28 cellular contexts compared by ENCODE assay signal in the genomic region with DNA sequence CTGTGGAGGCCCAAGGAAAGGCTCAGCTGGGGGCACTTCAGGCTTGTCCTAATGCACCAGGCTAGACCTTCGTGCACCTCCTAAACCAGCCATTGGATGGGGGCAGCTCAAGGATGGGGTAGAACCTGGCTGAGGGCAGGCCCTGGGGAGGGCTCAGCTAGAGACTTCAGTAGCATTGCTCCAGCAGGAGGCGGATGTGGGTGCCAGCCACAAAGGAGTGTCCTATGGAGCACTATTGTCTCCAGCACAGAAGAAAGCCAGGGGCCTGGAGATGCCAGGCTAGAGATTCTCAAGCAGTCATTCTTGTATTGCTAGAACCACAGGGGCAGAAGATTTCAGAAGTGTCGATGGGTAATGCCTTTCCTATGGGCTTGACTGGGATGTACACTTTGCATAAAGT.
"Had no signal": no experiment of that assay in that cellular context is flagged by ENCODE, and none has a peak within 500 bp of the region (broad histone marks: within the 10 kb centered on the region; RNA-seq: fewer than 3 reads in every experiment).

No MANE protein-coding gene starts in this region.

- DNase-seq: activated CD4-positive, alpha-beta T cell treated with anti-CD3 and anti-CD28 coated beads, Interleukin-2, amount 10 ng/mL, durations not matched to agents 24 days and 14 days; activated CD4-positive, alpha-beta T cell treated with anti-CD3 and anti-CD28 coated beads, Interleukin-2, amount 50 U/mL, for 4 hours; activated CD8-positive, alpha-beta T cell treated with anti-CD3 and anti-CD28 coated beads for 36 hours; activated naive CD4-positive, alpha-beta T cell; activated naive CD4-positive, alpha-beta T cell treated with anti-CD3 and anti-CD28 coated beads, Interleukin-2, amount 50 U/mL, for 16 hours; activated naive CD8-positive, alpha-beta T cell treated with anti-CD3 and anti-CD28 coated beads for 36 hours; activated T-cell treated with anti-CD3 and anti-CD28 coated beads, Interleukin-2, amount 50 U/mL, for 1 hour; amniotic stem cell; caudate nucleus; cerebellar nuclear complex; KG1; NCI-H1092 treated with DMSO at 0.1 percent for 48 hours; NCI-H1417; NCI-H146; NCI-H187 treated with DMSO at 0.1 percent for 48 hours; NCI-H2081 treated with DMSO at 0.1 percent for 48 hours; NCI-H226; NCI-H446 treated with DMSO at 0.1 percent for 48 hours; NCI-H524; NCI-H69; NCI-H82; PC-3; RPMI8226; SHP77 treated with DMSO at 0.1 percent for 48 hours; SK-N-SH had no signal

- H3K4me3 ChIP-seq: ascending aorta, Peyer's patch, SJSA1 had no signal

- H3K36me3 ChIP-seq: ascending aorta, Peyer's patch, SJSA1 had no signal

- H3K9me3 ChIP-seq: ascending aorta, Peyer's patch, SJSA1, SK-N-SH had no signal

- H3K27ac ChIP-seq: ascending aorta, Peyer's patch, SJSA1 had no signal

- H3K9ac ChIP-seq: SK-N-SH had no signal

- H3K4me2 ChIP-seq: SK-N-SH had no signal

- H3K27me3 ChIP-seq: ascending aorta, Peyer's patch, SJSA1 had no signal

- ATAC-seq: activated CD8-positive, alpha-beta T cell treated with anti-CD3 and anti-CD28 coated beads for 36 hours; PC-3 had no signal

- H3K4me1 ChIP-seq: ascending aorta, Peyer's patch had no signal
